In genomic region chr17:2050871-2051387, GRCh38 we compare ENCODE assay signal across 1 cellular context.
TF ChIP-seq lines count a peak whose summit lies in the region.

No MANE protein-coding gene starts in this region.

TF ChIP-seq in K562, 482 proteins besides CTCF, POLR2A, EP300 and RAD21 (continued from another document and continues in another):
- TF ChIP-seq MGA (IDR thresholded peaks at IDR 0.05) (0 out of 2 replicates have a peak, but pooled peaks have one; percentile 27), ZNF512 (tag; IDR thresholded peaks at IDR 0.05) (no peak), SIN3B (IDR thresholded peaks at IDR 0.05; ENCODE audit: low read depth) (no peak), FOXJ2 (tag; IDR thresholded peaks at IDR 0.05) (no peak), MBD2 (IDR thresholded peaks at IDR 0.05; ENCODE audit: borderline replicate concordance, low read depth) (no peak), ZNF184 (CRISPR knock-in tag; IDR thresholded peaks at IDR 0.05) (no peak), POLR2AphosphoS5 (IDR thresholded peaks at IDR 0.05; ENCODE audit: control insufficient read depth, insufficient read depth, low read depth, low read length) (no peak), SAFB (IDR thresholded peaks at IDR 0.05; ENCODE audit: borderline replicate concordance, low read depth, low read length) (no peak), RNF2 (IDR thresholded peaks at IDR 0.05) (no peak), ZNF12 (CRISPR knock-in tag; IDR thresholded peaks at IDR 0.05) (no peak), JUND (IDR thresholded peaks at IDR 0.05; ENCODE audit: borderline replicate concordance, low read depth, low read length) (no peak), JUND (tag; IDR thresholded peaks at IDR 0.05; ENCODE audit: borderline replicate concordance, low read depth, low read length) (no peak), NFYB (IDR thresholded peaks at IDR 0.05; ENCODE audit: extremely low read depth, insufficient read length) (no peak), NR3C1 (CRISPR knock-in tag; IDR thresholded peaks at IDR 0.05) (no peak), ZBTB7A (IDR thresholded peaks at IDR 0.05; ENCODE audit: borderline replicate concordance, control insufficient read depth, low read depth, low read length) (0 out of 2 replicates have a peak, but pooled peaks have one; percentile 23), PTRF (tag; IDR thresholded peaks at IDR 0.05) (no peak), BCL6 (CRISPR knock-in tag; IDR thresholded peaks at IDR 0.05) (no peak), ZKSCAN8 (CRISPR knock-in tag; IDR thresholded peaks at IDR 0.05) (peak; percentile 91), YBX1 (IDR thresholded peaks at IDR 0.05) (no peak), ZNF696 (CRISPR knock-in tag; conservative IDR thresholded peaks at IDR 0.05) (no peak), TEAD4 (IDR thresholded peaks at IDR 0.05; ENCODE audit: low read length) (no peak), TEAD4 (CRISPR knock-in tag; IDR thresholded peaks at IDR 0.05; ENCODE audit: borderline replicate concordance) (no peak), CHCHD3 (CRISPR knock-in tag; IDR thresholded peaks at IDR 0.05) (no peak), CREM (IDR thresholded peaks at IDR 0.05; ENCODE audit: low read depth) (peak; percentile 54), ZNF274 (IDR thresholded peaks at IDR 0.05; ENCODE audit: borderline replicate concordance, low read depth, low read length) (no peak), ZNF121 (CRISPR knock-in tag; conservative IDR thresholded peaks at IDR 0.05) (no peak), TAF1 (IDR thresholded peaks at IDR 0.05; ENCODE audit: control insufficient read depth, extremely low read depth, insufficient read depth, low read length, severe bottlenecking) (peak; percentile 19), ZEB2 (IDR thresholded peaks at IDR 0.05) (no peak), PCBP1 (IDR thresholded peaks at IDR 0.05; ENCODE audit: low read depth, low read length, poor library complexity, severe bottlenecking) (peak; percentile 26), ZBTB26 (CRISPR knock-in tag; IDR thresholded peaks at IDR 0.05) (no peak), HEY1 (CRISPR knock-in tag; IDR thresholded peaks at IDR 0.05; ENCODE audit: borderline replicate concordance) (no peak), BRF2 (IDR thresholded peaks at IDR 0.05; ENCODE audit: borderline replicate concordance, insufficient read depth, insufficient read length) (no peak), POLR2G (IDR thresholded peaks at IDR 0.05; ENCODE audit: low read depth, low read length) (peak; percentile 42; the same call in 1 of the 2 replicates), TAF9B (IDR thresholded peaks at IDR 0.05; ENCODE audit: partially characterized antibody) (no peak), ZNF668 (CRISPR knock-in tag; IDR thresholded peaks at IDR 0.05) (no peak), ZNF143 (CRISPR knock-in tag; IDR thresholded peaks at IDR 0.05) (no peak), DLX4 (CRISPR knock-in tag; IDR thresholded peaks at IDR 0.05) (no peak), ZNF239 (CRISPR knock-in tag; IDR thresholded peaks at IDR 0.05) (no peak), KDM5B (IDR thresholded peaks at IDR 0.05; ENCODE audit: insufficient replicate concordance, low read depth, low read length) (no peak), AFF1 (IDR thresholded peaks at IDR 0.05; ENCODE audit: low read depth in 1 of 2, partially characterized antibody in 2 of 2) (no peak), TBP (optimal IDR thresholded peaks at IDR 0.05; ENCODE audit: low read depth, low read length) (peak; percentile 21), NR2C2 (CRISPR knock-in tag; IDR thresholded peaks at IDR 0.05) (no peak), NR2C2 (tag; IDR thresholded peaks at IDR 0.05) (no peak), HMBOX1 (IDR thresholded peaks at IDR 0.05) (no peak), NFRKB (IDR thresholded peaks at IDR 0.05; ENCODE audit: low read depth) (no peak), SRSF1 (IDR thresholded peaks at IDR 0.05; ENCODE audit: low read depth, low read length) (no peak), MAFG (tag; conservative IDR thresholded peaks at IDR 0.05) (no peak), KHSRP (IDR thresholded peaks at IDR 0.05) (no peak), CREB1 (IDR thresholded peaks at IDR 0.05) (peak; percentile 67; the same call in 1 of the 2 replicates), CREB1 (CRISPR knock-in tag; IDR thresholded peaks at IDR 0.05) (no peak)
